ENCODE assay signal across 8 cellular contexts in the genomic region with DNA sequence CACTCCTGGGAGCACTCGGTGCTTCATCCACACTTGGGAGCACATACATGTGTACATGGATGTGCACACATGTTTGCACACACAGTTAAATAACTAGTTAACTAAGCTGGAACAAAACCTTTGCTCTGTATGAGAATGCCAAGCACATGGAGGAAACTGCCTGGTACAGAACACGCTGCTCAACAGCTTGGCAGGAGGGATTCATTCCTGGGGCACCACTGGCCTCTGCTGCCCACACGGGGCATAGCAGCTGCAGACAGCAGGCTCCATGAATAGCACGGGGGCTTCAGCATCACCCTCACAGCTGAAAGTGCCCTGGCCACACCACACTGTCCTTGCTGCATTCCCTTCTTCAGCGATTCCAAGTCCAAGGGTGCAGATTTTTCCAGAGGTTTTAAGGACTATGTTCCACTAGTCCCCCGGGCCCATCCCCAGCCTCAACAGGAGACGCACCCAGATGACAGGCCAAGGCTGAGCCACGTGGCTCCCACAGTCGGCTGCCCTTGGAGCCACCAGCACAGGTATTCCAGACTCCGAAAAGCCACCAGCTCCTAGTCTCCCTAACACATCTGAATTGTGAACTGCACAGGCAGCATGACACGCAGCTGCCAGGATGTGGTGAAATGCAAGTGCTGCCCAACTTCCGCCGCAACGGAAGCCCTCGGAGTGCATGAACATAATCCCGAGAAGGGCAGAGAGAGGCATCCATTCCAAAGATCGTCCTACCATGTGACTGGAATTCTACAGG. TPM values are rescaled to one million over a fixed set of nuclear protein-coding genes. Genes with fewer than 3 reads are reported as not detected.
DNase-seq lines count a peak whose midpoint lies in the region; ATAC-seq and TF ChIP-seq lines count a peak whose summit lies in the region.

No MANE protein-coding gene starts in this region.

- H3K9me3 ChIP-seq in DND-41 (ENCODE audit: insufficient read depth, low read length, severe bottlenecking), result no peaks in the 10 kb centered on the region
- no peaks in the 10 kb centered on the region for H3K9me3 ChIP-seq in breast epithelium

- DNase-seq in DND-41 (peak; percentile 85), T follicular helper cell (ENCODE audit: low read depth) (peak; percentile 34), breast epithelium (ENCODE audit: low spot score in 2 of 2) (no peak), iris pigment epithelial cell (ENCODE audit: low read depth) (peak; percentile 68), lower leg skin (ENCODE audit: low spot score in 2 of 2) (no peak)
- peak; percentile 96 for DNase-seq in Jurkat, Clone E6-1 (ENCODE audit: low read depth, low spot score)
- peak; percentile 25 for DNase-seq in stimulated activated CD4-positive, alpha-beta T cell treated with anti-CD3 and anti-CD28 coated beads, Interleukin-2, amount 100 ng/mL, for 4 hours (ENCODE audit: low read depth)

- H3K4me3 ChIP-seq in DND-41 (ENCODE audit: low read depth in 1 of 2, low read length in 2 of 2) (peak overlapping the region in 1 of 2 experiments; percentile 41; a peak in 2 of 4 replicates), breast epithelium (no peak overlapping the region), lower leg skin (ENCODE audit: low read depth, poor library complexity, severe bottlenecking) (no peak overlapping the region)
- H3K4me3 ChIP-seq in Jurkat, Clone E6-1 (ENCODE audit: low read length), result peak overlapping the region; percentile 57

- 66 to 69% methylated on average over 17 of the region's 17 CpGs for whole genome bisulfite sequencing in lower leg skin, 2 donors

- ATAC-seq in DND-41 (ENCODE audit: insufficient read depth, low read depth) (peak; percentile 84), HG03097 (IDR thresholded peaks at IDR 0.05; ENCODE audit: low FRiP score, unreplicated experiment) (no peak)

- H3K79me2 ChIP-seq in DND-41 (ENCODE audit: insufficient read depth, low read length), result peaks cover 27% of the 10 kb centered on the region

- peaks cover 48% of the 10 kb centered on the region for H3K36me3 ChIP-seq in DND-41 (ENCODE audit: insufficient read depth, low read length)
- H3K36me3 ChIP-seq in breast epithelium, result no peaks in the 10 kb centered on the region

- H3K9ac ChIP-seq in DND-41 (ENCODE audit: low read depth, low read length), result peak overlapping the region; percentile 49

- H3K4me1 ChIP-seq in DND-41 (ENCODE audit: insufficient read depth, low read length), result peaks cover 40% of the 10 kb centered on the region
- no peaks in the 10 kb centered on the region for H3K4me1 ChIP-seq in breast epithelium

- intact Hi-C loops in breast epithelium (cut with DNase I; ENCODE audit: low total_unique reads) (no loop called here), lower leg skin (cut with DNase I; ENCODE audit: low total_unique reads) (no loop called here)

- H2AFZ ChIP-seq in DND-41 (ENCODE audit: low read depth, low read length), result peak overlapping the region; percentile 34

- H3K27me3 ChIP-seq in DND-41 (ENCODE audit: insufficient read depth, low read length, poor library complexity), result no peaks in the 10 kb centered on the region
- no peaks in the 10 kb centered on the region for H3K27me3 ChIP-seq in breast epithelium

- H3K4me2 ChIP-seq in DND-41 (ENCODE audit: insufficient read depth, low read length), result peak overlapping the region; percentile 56

- 0 out of 2 replicates have a peak, but pooled peaks cover 4% of the 10 kb centered on the region for H4K20me1 ChIP-seq in DND-41 (ENCODE audit: insufficient read depth, low read length)

- TF ChIP-seq POLR2A in breast epithelium (IDR thresholded peaks at IDR 0.05), result no peak
- no peak for TF ChIP-seq POLR2A in lower leg skin (IDR thresholded peaks at IDR 0.05)

- TF ChIP-seq CTCF in DND-41 (IDR thresholded peaks at IDR 0.05; ENCODE audit: borderline replicate concordance, extremely low read depth, low read length, poor library complexity, severe bottlenecking) (peak; percentile 96), breast epithelium (IDR thresholded peaks at IDR 0.05) (peak in 2 of 3 donors; percentile 26 to 45), lower leg skin (IDR thresholded peaks at IDR 0.05) (no peak)

- H3K27ac ChIP-seq in DND-41 (ENCODE audit: low read length) (peak overlapping the region; percentile 94), breast epithelium (no peak overlapping the region)

RNA-seq across cellular contexts. Expression of gene NPHP4, which starts 16.9 kb away (rescaled TPM):
- polyA plus RNA-seq in Jurkat, Clone E6-1 (2012; ENCODE audit: insufficient read depth, insufficient read length), result 30.0 TPM
- 10 to 100 TPM in 2 of 3 donors, 1 to 10 TPM in 1; 7.0 to 18.7 (median 18.1) TPM for total RNA-seq in breast epithelium
- 10 to 100 TPM; 11.2 to 24.5 (median 18.2) TPM for total RNA-seq in lower leg skin

Comparison
In these comparisons a context has a peak if more than half of its experiments do, and no peak if none do; other contexts are left out.
1. DNase-seq: peak in DND-41 (single experiment), Jurkat, Clone E6-1 (single experiment), T follicular helper cell (single experiment), iris pigment epithelial cell (single experiment) and stimulated activated CD4-positive, alpha-beta T cell treated with anti-CD3 and anti-CD28 coated beads, Interleukin-2, amount 100 ng/mL, for 4 hours (single experiment); none in breast epithelium (0 of 2) and lower leg skin (0 of 2).
2. CTCF ChIP-seq: peak in DND-41 (single experiment) and breast epithelium (2 of 3); none in lower leg skin (0 of 3).